1 cellular context compared by ENCODE assay signal in the genomic region with DNA sequence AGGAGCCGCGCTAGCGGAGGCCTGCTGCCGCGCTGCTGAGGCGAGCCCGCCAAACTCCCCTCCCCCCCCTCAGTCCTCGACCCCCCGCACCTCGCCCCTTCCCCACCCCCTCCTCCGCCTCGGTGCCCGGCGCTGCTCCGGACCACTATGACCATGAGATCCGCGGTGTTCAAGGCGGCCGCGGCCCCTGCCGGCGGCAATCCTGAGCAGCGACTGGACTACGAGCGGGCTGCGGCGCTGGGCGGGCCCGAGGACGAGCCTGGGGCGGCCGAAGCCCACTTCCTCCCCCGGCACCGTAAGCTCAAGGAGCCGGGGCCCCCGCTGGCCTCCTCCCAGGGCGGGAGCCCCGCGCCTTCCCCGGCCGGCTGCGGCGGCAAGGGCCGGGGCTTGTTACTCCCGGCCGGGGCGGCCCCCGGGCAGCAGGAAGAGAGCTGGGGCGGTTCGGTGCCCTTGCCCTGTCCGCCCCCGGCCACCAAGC.
TF ChIP-seq lines count a peak whose summit lies in the region.

No MANE protein-coding gene starts in this region.

TF ChIP-seq in Ishikawa, 13 proteins besides CTCF, POLR2A, EP300 and RAD21 (continued from another document):
- TF ChIP-seq NFIC (IDR thresholded peaks at IDR 0.05), result no peak
- no peak for TF ChIP-seq EGR1 (IDR thresholded peaks at IDR 0.05)
- TF ChIP-seq, protein P1, sequence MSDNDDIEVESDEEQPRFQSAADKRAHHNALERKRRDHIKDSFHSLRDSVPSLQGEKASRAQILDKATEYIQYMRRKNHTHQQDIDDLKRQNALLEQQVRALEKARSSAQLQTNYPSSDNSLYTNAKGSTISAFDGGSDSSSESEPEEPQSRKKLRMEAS (IDR thresholded peaks at IDR 0.05), result no peak
- TF ChIP-seq CREB1 (IDR thresholded peaks at IDR 0.05; ENCODE audit: low read depth), result no peak
